Comparison of ENCODE assay signal across 11 cellular contexts in the genomic region with DNA sequence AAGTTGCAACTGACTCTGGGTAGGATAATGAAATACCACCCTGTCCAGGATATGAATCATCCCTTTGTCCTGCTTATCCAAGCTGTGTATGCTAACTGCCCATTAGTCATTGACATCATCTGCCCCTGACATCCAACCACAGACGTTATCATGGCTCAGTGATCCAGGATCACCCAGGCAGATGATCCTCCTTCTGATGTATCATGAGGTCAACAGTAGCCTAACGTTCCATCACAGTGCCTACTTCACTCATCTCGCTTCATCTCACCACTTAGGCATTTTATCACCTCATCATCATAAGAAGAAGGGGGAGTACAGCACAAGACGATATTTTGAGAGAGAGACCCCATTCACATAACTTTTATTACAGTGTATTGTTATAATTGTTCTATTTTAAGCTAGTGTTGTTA. TPM values are rescaled to one million over a fixed set of nuclear protein-coding genes. Genes with fewer than 3 reads are reported as not detected.
DNase-seq lines count a peak whose midpoint lies in the region; TF ChIP-seq lines count a peak whose summit lies in the region.
"Had no signal": no experiment of that assay in that cellular context is flagged by ENCODE, and none has a peak within 500 bp of the region (broad histone marks: within the 10 kb centered on the region; RNA-seq: fewer than 3 reads in every experiment).

No MANE protein-coding gene starts in this region.

- CTCF ChIA-PET in activated CD4-positive, alpha-beta memory T cell treated with anti-CD3 and anti-CD28 coated beads for 36 hours (lab: Charles Lee) = interaction anchor here (0.9 to 1.2 kb wide), 2 partner anchors 10 to 25 kb away, joined by 3 read pairs; no protein-coding TSS in a partner anchor

- peaks cover 16% of the 10 kb centered on the region; the same call in 1 of the 2 replicates for H3F3A ChIP-seq in GM23248 (ENCODE audit: insufficient read depth)

- H3K9ac ChIP-seq in GM23248 = 0 out of 2 replicates have a peak overlapping the region, but pooled peaks have one; percentile 31

- no peaks in the 10 kb centered on the region for H3K9me3 Mint-ChIP-seq in nephron progenitor cell
- no peaks in the 10 kb centered on the region for H3K9me3 Mint-ChIP-seq in activated CD4-positive, alpha-beta memory T cell treated with anti-CD3 and anti-CD28 coated beads for 36 hours
- H3K9me3 Mint-ChIP-seq: T-cell had no signal

- no peaks in the 10 kb centered on the region for H4K20me1 ChIP-seq in GM23248 (ENCODE audit: insufficient read depth)

- DNase-seq in GM23248 (peak; percentile 94), RPMI7951 (ENCODE audit: low read depth) (peak; percentile 99), epithelial cell of esophagus (ENCODE audit: low read depth) (peak; percentile 92), pulmonary artery endothelial cell (ENCODE audit: low read depth, low spot score) (peak; percentile 72), nephron progenitor cell (no peak), NCI-H2227 treated with DMSO at 0.1 percent for 48 hours (lab: John Stamatoyannopoulos, UW) (no peak), NCI-H1417 treated with DMSO at 0.1 percent for 48 hours (lab: John Stamatoyannopoulos, UW) (no peak)
- DNase-seq in activated CD4-positive, alpha-beta memory T cell treated with anti-CD3 and anti-CD28 coated beads for 36 hours = no peak
- DNase-seq: NCI-H1436 treated with DMSO at 0.1 percent for 48 hours; stimulated activated naive CD4-positive, alpha-beta T cell; T-cell had no signal

- peak overlapping the region; percentile 31; the same call in 1 of the 2 replicates for H2AFZ ChIP-seq in GM23248

- peaks cover 19% of the 10 kb centered on the region for H3K4me1 ChIP-seq in GM23248 (ENCODE audit: insufficient read depth)

- peaks cover 3% of the 10 kb centered on the region for H3K27me3 Mint-ChIP-seq in nephron progenitor cell (ENCODE audit: low read depth, poor library complexity)
- no peaks in the 10 kb centered on the region for H3K27me3 Mint-ChIP-seq in activated CD4-positive, alpha-beta memory T cell treated with anti-CD3 and anti-CD28 coated beads for 36 hours
- H3K27me3 Mint-ChIP-seq: T-cell had no signal

- H3K36me3 ChIP-seq in GM23248 (ENCODE audit: low read depth) = no peaks in the 10 kb centered on the region

- no peaks in the 10 kb centered on the region for H3K36me3 Mint-ChIP-seq in nephron progenitor cell (ENCODE audit: low read depth)
- H3K36me3 Mint-ChIP-seq in activated CD4-positive, alpha-beta memory T cell treated with anti-CD3 and anti-CD28 coated beads for 36 hours = no peaks in the 10 kb centered on the region
- H3K36me3 Mint-ChIP-seq: T-cell had no signal

- H3K27ac ChIP-seq in GM23248 = peak overlapping the region; percentile 68

- H3K79me2 ChIP-seq in GM23248 (ENCODE audit: insufficient read depth) = no peaks in the 10 kb centered on the region

- POLR2A ChIA-PET in activated CD4-positive, alpha-beta memory T cell treated with anti-CD3 and anti-CD28 coated beads for 36 hours (lab: Charles Lee) = no interaction called here

- in situ Hi-C loops in GM23248 (cut with MboI) = no loop called here

- peak overlapping the region; percentile 50 for H3K4me2 ChIP-seq in GM23248 (ENCODE audit: unreplicated experiment)

- no peak overlapping the region for H3K4me3 Mint-ChIP-seq in nephron progenitor cell
- no peak overlapping the region for H3K4me3 Mint-ChIP-seq in activated CD4-positive, alpha-beta memory T cell treated with anti-CD3 and anti-CD28 coated beads for 36 hours
- H3K4me3 Mint-ChIP-seq: T-cell had no signal

- intact Hi-C loops in activated CD4-positive, alpha-beta memory T cell treated with anti-CD3 and anti-CD28 coated beads for 36 hours (cut with micrococcal nuclease) = no loop called here

- H3K9me2 ChIP-seq in GM23248 (ENCODE audit: insufficient read depth) = no peaks in the 10 kb centered on the region

- H3K4me3 ChIP-seq in GM23248 (no peak overlapping the region), epithelial cell of esophagus (ENCODE audit: low read length) (no peak overlapping the region)

- WGBS in GM23248 (ENCODE audit: low coverage in 1 of 2, low lambda C conversion rate in 2 of 2, missing lambda C conversion rate in 2 of 2), 2 experiments = 0 to 1% methylated on average over 4 of the region's 4 CpGs

- H3K4me1 Mint-ChIP-seq in nephron progenitor cell = peaks cover 15% of the 10 kb centered on the region
- no peaks in the 10 kb centered on the region for H3K4me1 Mint-ChIP-seq in activated CD4-positive, alpha-beta memory T cell treated with anti-CD3 and anti-CD28 coated beads for 36 hours (ENCODE audit: low read depth)
- H3K4me1 Mint-ChIP-seq: T-cell had no signal

- no peaks in the 10 kb centered on the region for H3K9me3 ChIP-seq in GM23248 (ENCODE audit: low read depth)

- no peak for TF ChIP-seq CTCF in epithelial cell of esophagus (IDR thresholded peaks at IDR 0.05; ENCODE audit: insufficient read depth, low read depth, low read length, missing control alignments)
- no peak for TF ChIP-seq CTCF in nephron progenitor cell (IDR thresholded peaks at IDR 0.05)

- H3K27ac Mint-ChIP-seq in nephron progenitor cell = no peak overlapping the region
- H3K27ac Mint-ChIP-seq in activated CD4-positive, alpha-beta memory T cell treated with anti-CD3 and anti-CD28 coated beads for 36 hours = no peak overlapping the region
- H3K27ac Mint-ChIP-seq: T-cell had no signal

- H3K27me3 ChIP-seq in GM23248 (replicated peaks; ENCODE audit: insufficient read depth) = no peaks in the 10 kb centered on the region

RNA-seq across cellular contexts. Expression of a gene that starts 13.4 kb away (rescaled TPM):
- 12.9 and 14.5 TPM in 2 replicates for total RNA-seq in GM23248 (2014; rRNA removed; shearing (Covaris generic))
- polyA plus RNA-seq in GM23248 (2016; fragmentation: Nextera tagmentation; extraction: Ambion mirVana) = 7.9 and 9.5 TPM in 2 replicates
- 4.8 and 6.5 TPM in 2 replicates for total RNA-seq in RPMI7951 (2014; rRNA removed; shearing (Covaris generic))
- 9.6 and 38.1 TPM in 2 replicates for total RNA-seq in pulmonary artery endothelial cell
- 10 to 100 TPM; 59.5 to 64.8 TPM for total RNA-seq in activated CD4-positive, alpha-beta memory T cell treated with anti-CD3 and anti-CD28 coated beads for 36 hours

RNA-seq across cellular contexts. Expression of a gene that starts 31.4 kb away (rescaled TPM):
- 4.5 and 9.1 TPM in 2 replicates for total RNA-seq in GM23248 (2014; rRNA removed; shearing (Covaris generic))
- polyA plus RNA-seq in GM23248 (2016; fragmentation: Nextera tagmentation; extraction: Ambion mirVana) = 4.0 and 5.2 TPM in 2 replicates
- total RNA-seq in RPMI7951 (2014; rRNA removed; shearing (Covaris generic)) = 10.6 and 13.5 TPM in 2 replicates
- total RNA-seq in pulmonary artery endothelial cell = 9.2 and 12.6 TPM in 2 replicates
- 10 to 100 TPM; 22.3 to 25.8 TPM for total RNA-seq in activated CD4-positive, alpha-beta memory T cell treated with anti-CD3 and anti-CD28 coated beads for 36 hours

RNA-seq across cellular contexts. Expression of a gene that starts 50.5 kb away (rescaled TPM):
- total RNA-seq in GM23248 (2014; rRNA removed; shearing (Covaris generic)) = 7.7 and 8.9 TPM in 2 replicates
- 5.5 and 6.7 TPM in 2 replicates for polyA plus RNA-seq in GM23248 (2016; fragmentation: Nextera tagmentation; extraction: Ambion mirVana)
- total RNA-seq in RPMI7951 (2014; rRNA removed; shearing (Covaris generic)) = 18.9 and 22.3 TPM in 2 replicates
- 9.2 and 21.8 TPM in 2 replicates for total RNA-seq in pulmonary artery endothelial cell
- total RNA-seq in activated CD4-positive, alpha-beta memory T cell treated with anti-CD3 and anti-CD28 coated beads for 36 hours = 10 to 100 TPM; 36.5 to 39.0 TPM

Comparison
In these comparisons a context has a peak if more than half of its experiments do, and no peak if none do; other contexts are left out.
1. DNase-seq: peak in GM23248 (single experiment), RPMI7951 (single experiment), epithelial cell of esophagus (single experiment) and pulmonary artery endothelial cell (single experiment); none in nephron progenitor cell (single experiment), activated CD4-positive, alpha-beta memory T cell treated with anti-CD3 and anti-CD28 coated beads for 36 hours (single experiment), NCI-H2227 treated with DMSO at 0.1 percent for 48 hours (single experiment) and NCI-H1417 treated with DMSO at 0.1 percent for 48 hours (single experiment).